Comparison of ENCODE assay signal across 20 cellular contexts in the genomic region with DNA sequence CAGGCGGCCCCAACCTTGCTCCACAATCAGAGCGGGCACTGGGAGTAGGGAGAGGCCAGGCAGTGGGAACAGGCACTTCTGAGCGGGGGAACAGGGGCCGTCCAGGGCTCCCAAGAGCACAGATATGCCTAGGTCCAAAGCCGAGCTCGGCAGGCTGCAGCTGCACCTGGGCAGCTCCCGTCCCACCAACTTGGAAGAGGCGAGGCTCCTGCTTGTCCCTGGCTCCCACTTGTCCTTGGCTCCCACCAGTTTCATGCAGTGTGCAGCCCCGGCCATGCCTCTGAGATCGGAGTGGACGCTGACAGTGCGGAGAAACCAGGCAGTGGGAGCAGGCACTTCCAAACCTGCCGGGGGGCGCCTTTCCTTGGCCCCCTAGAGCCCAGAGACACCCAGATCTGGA.
"Had no signal": no experiment of that assay in that cellular context is flagged by ENCODE, and none has a peak within 500 bp of the region (broad histone marks: within the 10 kb centered on the region; RNA-seq: fewer than 3 reads in every experiment).

No MANE protein-coding gene starts in this region.

- H3K4me3 Mint-ChIP-seq: dendritic cell treated with granulocyte-macrophage colony-stimulating factor and Interleukin-4, amounts not matched to agents 40 ng/mL and 50 ng/mL, for 4 days; effector memory CD8-positive, alpha-beta T cell; endodermal cell had no signal

- H3K9me3 Mint-ChIP-seq: effector memory CD8-positive, alpha-beta T cell had no signal

- DNase-seq: colonic mucosa; cortex of kidney; dermis blood vessel endothelial cell; dorsolateral prefrontal cortex; effector CD4-positive, alpha-beta T cell; effector CD8-positive, alpha-beta T cell; effector memory CD4-positive, alpha-beta T cell; effector memory CD8-positive, alpha-beta T cell; endodermal cell; erythroblast; esophagus squamous epithelium; foreskin fibroblast; foreskin keratinocyte; foreskin melanocyte; gastrocnemius medialis; glutamatergic neuron; head of caudate nucleus; heart left ventricle; heart right ventricle had no signal

- H3K27me3 Mint-ChIP-seq: dendritic cell treated with granulocyte-macrophage colony-stimulating factor and Interleukin-4, amounts not matched to agents 40 ng/mL and 50 ng/mL, for 4 days had no signal

- H3K4me1 Mint-ChIP-seq: endodermal cell had no signal

- H3K27ac Mint-ChIP-seq: dendritic cell treated with granulocyte-macrophage colony-stimulating factor and Interleukin-4, amounts not matched to agents 40 ng/mL and 50 ng/mL, for 4 days; effector memory CD8-positive, alpha-beta T cell; endodermal cell had no signal
